In the genomic region with DNA sequence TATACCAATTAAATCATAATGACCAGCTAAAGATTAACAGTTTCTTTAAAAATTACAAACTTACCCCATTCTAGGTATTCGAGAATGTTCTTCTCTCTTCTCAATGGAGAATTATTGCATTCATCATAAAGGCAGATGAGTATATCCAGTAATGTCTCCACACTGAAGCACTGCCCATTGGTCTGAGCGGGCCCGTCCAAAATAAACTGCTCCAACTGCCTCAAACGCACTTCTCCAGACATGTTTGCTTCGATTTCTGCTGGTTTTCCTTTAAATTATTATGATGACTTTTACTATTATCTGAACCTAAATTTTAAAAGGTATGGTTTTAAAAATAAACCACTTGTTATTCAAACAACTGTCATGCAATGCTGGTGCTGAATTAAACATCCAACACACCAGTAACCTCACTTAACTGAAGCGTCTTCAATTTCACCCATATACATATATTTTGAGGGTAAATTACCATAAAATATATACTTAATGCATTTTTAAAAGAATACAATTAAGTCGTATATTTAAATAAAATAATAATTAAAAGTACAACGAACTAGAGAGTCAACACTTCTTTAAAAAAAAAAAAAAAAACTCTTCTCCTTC, we compare ENCODE assay signal across 8 cellular contexts. TPM values are rescaled to one million over a fixed set of nuclear protein-coding genes. Genes with fewer than 3 reads are reported as not detected.
DNase-seq lines count a peak whose midpoint lies in the region; ATAC-seq and FAIRE-seq lines count a peak whose summit lies in the region.

No MANE protein-coding gene starts in this region.

- H3K27ac Mint-ChIP-seq in naive thymus-derived CD4-positive, alpha-beta T cell = no peak overlapping the region

- H3K4me1 Mint-ChIP-seq in naive thymus-derived CD4-positive, alpha-beta T cell = peaks cover 5 to 12% (median 8%) of the 10 kb centered on the region in 7 donors

- ATAC-seq in naive thymus-derived CD4-positive, alpha-beta T cell = no peak
- no peak for ATAC-seq in HG02678 (IDR thresholded peaks at IDR 0.05; ENCODE audit: unreplicated experiment)
- ATAC-seq in GM19455 (IDR thresholded peaks at IDR 0.05; ENCODE audit: unreplicated experiment) = no peak

- H3K9me3 Mint-ChIP-seq in naive thymus-derived CD4-positive, alpha-beta T cell = peaks cover 0 to 11% (median 0%) of the 10 kb centered on the region in 11 donors

- peak overlapping the region; percentile 88 for H3K4me3 ChIP-seq in ectodermal cell (ENCODE audit: insufficient read depth, low read depth, low read length)
- no peak overlapping the region for H3K4me3 ChIP-seq in naive thymus-derived CD4-positive, alpha-beta T cell (ENCODE audit: low read length)

- H3K9me3 ChIP-seq in ectodermal cell (ENCODE audit: control insufficient read depth, low read length) = no peaks in the 10 kb centered on the region
- no peaks in the 10 kb centered on the region for H3K9me3 ChIP-seq in naive thymus-derived CD4-positive, alpha-beta T cell (ENCODE audit: control insufficient read depth in 2 of 3, low read length in 3 of 3)

- intact Hi-C loops in naive thymus-derived CD4-positive, alpha-beta T cell (cut with micrococcal nuclease) = loop anchor here in 1 of 2 donors (5.0 kb wide), 1 partner anchor 425 kb away; no protein-coding TSS in a partner anchor

- POLR2A ChIA-PET in naive thymus-derived CD4-positive, alpha-beta T cell (lab: Charles Lee) = no interaction called here

- CTCF ChIA-PET in naive thymus-derived CD4-positive, alpha-beta T cell (lab: Charles Lee) = no interaction called here

- H3K4me3 Mint-ChIP-seq in naive thymus-derived CD4-positive, alpha-beta T cell = peak overlapping the region; percentile 69 to 85 (median 82)

- peak; percentile 80 for DNase-seq in DMS79 treated with DMSO at 0.1 percent for 48 hours (lab: John Stamatoyannopoulos, UW)
- DNase-seq in DMS79 (lab: John Stamatoyannopoulos, UW) = no peak
- DNase-seq in OCI-M1 (lab: John Stamatoyannopoulos, UW) = peak; percentile 74
- DNase-seq in naive thymus-derived CD4-positive, alpha-beta T cell = no peak
- DNase-seq in GM19239 (ENCODE audit: insufficient read length, low spot score) = no peak

- H3K27me3 Mint-ChIP-seq in naive thymus-derived CD4-positive, alpha-beta T cell = peaks cover 62 to 77% (median 70%) of the 10 kb centered on the region in 5 donors

- H3K27ac ChIP-seq in ectodermal cell (ENCODE audit: insufficient read depth, low read depth, low read length, poor library complexity, severe bottlenecking) = no peak overlapping the region
- no peak overlapping the region for H3K27ac ChIP-seq in naive thymus-derived CD4-positive, alpha-beta T cell (ENCODE audit: low read depth, low read length)

- 3 to 4% methylated on average over 5 of the region's 8 CpGs for WGBS in ectodermal cell, 2 experiments

- peaks cover 11% of the 10 kb centered on the region for H3K4me1 ChIP-seq in ectodermal cell (ENCODE audit: control insufficient read depth, insufficient read depth, low read length)
- H3K4me1 ChIP-seq in naive thymus-derived CD4-positive, alpha-beta T cell (ENCODE audit: control insufficient read depth in 2 of 2, insufficient read depth in 2 of 2, low read length in 2 of 2) = peaks cover 0 to 4% of the 10 kb centered on the region in 2 donors

- no peaks in the 10 kb centered on the region for H3K27me3 ChIP-seq in ectodermal cell (ENCODE audit: control insufficient read depth, insufficient read depth, low read length, poor library complexity, severe bottlenecking)
- H3K27me3 ChIP-seq in naive thymus-derived CD4-positive, alpha-beta T cell (ENCODE audit: control insufficient read depth in 2 of 2, insufficient read depth in 2 of 2, low read length in 2 of 2) = peaks cover 3 to 5% of the 10 kb centered on the region in 2 donors

- H3K36me3 ChIP-seq in ectodermal cell (ENCODE audit: control insufficient read depth, insufficient read depth, low read length) = no peaks in the 10 kb centered on the region
- no peaks in the 10 kb centered on the region for H3K36me3 ChIP-seq in naive thymus-derived CD4-positive, alpha-beta T cell (ENCODE audit: control insufficient read depth in 2 of 3, insufficient read depth in 3 of 3, low read length in 3 of 3)

- no peak for FAIRE-seq in GM19239 (lab: Jason Lieb, UNC)

- H3K36me3 Mint-ChIP-seq in naive thymus-derived CD4-positive, alpha-beta T cell = no peaks in the 10 kb centered on the region

RNA-seq across cellular contexts. Expression of gene CDC42BPA, which starts 1.3 kb away (rescaled TPM):
- polyA plus RNA-seq in ectodermal cell (2013, experiment 1 of 4) = 20.7 TPM
- 22.1 TPM for polyA plus RNA-seq in ectodermal cell (2013, experiment 2 of 4)
- polyA plus RNA-seq in ectodermal cell (2013, experiment 3 of 4) = 14.9 TPM
- polyA plus RNA-seq in ectodermal cell (2013, experiment 4 of 4) = 19.3 TPM
- total RNA-seq in naive thymus-derived CD4-positive, alpha-beta T cell = 1 to 10 TPM in 4 of 5 experiments, under 1 TPM in 1; 0.78 to 2.0 (median 1.4) TPM
- under 1 TPM in 1 of 2 donors, not detected in 1; 0.05 TPM for polyA plus RNA-seq in naive thymus-derived CD4-positive, alpha-beta T cell

Comparison
In these comparisons a context has a peak if more than half of its experiments do, and no peak if none do; other contexts are left out.
1. DNase-seq: peak in DMS79 treated with DMSO at 0.1 percent for 48 hours (single experiment) and OCI-M1 (single experiment); none in DMS79 (single experiment), naive thymus-derived CD4-positive, alpha-beta T cell (0 of 9) and GM19239 (single experiment).